Comparison of ENCODE assay signal across 21 cellular contexts in the genomic region with DNA sequence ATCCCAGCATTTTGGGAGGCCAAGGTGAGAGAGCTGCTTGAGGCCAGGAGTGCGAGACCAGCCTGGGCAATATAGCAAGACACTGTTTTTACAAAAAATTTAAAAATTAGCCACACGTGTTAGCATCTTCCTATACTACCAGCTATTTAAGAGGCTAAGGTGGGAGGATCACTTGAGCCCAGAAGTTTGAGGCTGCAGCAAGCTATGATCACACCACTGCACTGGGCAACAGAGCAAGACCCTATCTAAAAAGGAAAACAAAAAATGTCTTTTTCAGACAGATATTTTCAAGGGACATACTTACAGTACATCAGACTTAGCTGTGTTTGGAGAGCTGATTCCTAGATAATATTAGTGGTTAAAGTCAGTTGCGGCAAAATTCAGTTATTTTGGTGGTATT.
DNase-seq lines count a peak whose midpoint lies in the region; ATAC-seq, FAIRE-seq and TF ChIP-seq lines count a peak whose summit lies in the region.
"Had no signal": no experiment of that assay in that cellular context is flagged by ENCODE, and none has a peak within 500 bp of the region (broad histone marks: within the 10 kb centered on the region; RNA-seq: fewer than 3 reads in every experiment).

No MANE protein-coding gene starts in this region.

- H3K36me3 ChIP-seq in HepG2 (replicated peaks in 1 of 2; ENCODE audit: control insufficient read depth in 1 of 2, insufficient read depth in 2 of 2, low read length in 2 of 2) (peaks cover 33 to 78% of the 10 kb centered on the region in 2 experiments), right lobe of liver (peaks cover 0 to 4% (median 0%) of the 10 kb centered on the region in 4 donors)

- H3K4me3 Mint-ChIP-seq in WTC11, result no peak overlapping the region
- H3K4me3 Mint-ChIP-seq: B cell; CD4-positive, alpha-beta T cell; CD8-positive, alpha-beta T cell had no signal

- H3K27me3 ChIP-seq in HepG2 (ENCODE audit: control insufficient read depth in 1 of 2, insufficient read depth in 2 of 2, low read length in 2 of 2) (no peaks in the 10 kb centered on the region), right lobe of liver (no peaks in the 10 kb centered on the region)
- H3K27me3 ChIP-seq: BLaER1 treated with 17β-estradiol and CSF1 and Interleukin-3, amounts not matched to agents 10 nM and 100 nM had no signal

- DNase-seq in HepG2 (ENCODE audit: low spot score) (no peak), right lobe of liver (no peak), WTC11 (ENCODE audit: low spot score) (no peak), islet precursor cell (no peak), NCI-H146 treated with DMSO at 0.1 percent for 48 hours (lab: John Stamatoyannopoulos, UW; ENCODE audit: unreplicated experiment) (no peak)
- DNase-seq: AML-193; Caco-2; Calu3; CD4-positive, alpha-beta T cell; CD8-positive, alpha-beta T cell; DMS79 treated with DMSO at 0.1 percent for 48 hours; GF-D8 had no signal

- no peaks in the 10 kb centered on the region for H3K9me3 Mint-ChIP-seq in WTC11
- H3K9me3 Mint-ChIP-seq: CD4-positive, alpha-beta T cell; CD8-positive, alpha-beta T cell had no signal

- TF ChIP-seq POLR2A in HepG2 (IDR thresholded peaks at IDR 0.05; ENCODE audit: insufficient read depth in 1 of 2, low read depth in 2 of 2, low read length in 2 of 2), result no peak
- TF ChIP-seq POLR2A in right lobe of liver (IDR thresholded peaks at IDR 0.05), result no peak

- H2AFZ ChIP-seq in HepG2 (ENCODE audit: low read length), result no peak overlapping the region

- TF ChIP-seq EP300 in HepG2 (IDR thresholded peaks at IDR 0.05; ENCODE audit: low read depth in 2 of 2, low read length in 2 of 2), result no peak
- TF ChIP-seq EP300 in HepG2 (CRISPR knock-in tag; IDR thresholded peaks at IDR 0.05; ENCODE audit: borderline replicate concordance), result no peak

- H3K9me3 ChIP-seq in HepG2 (ENCODE audit: low read length), result no peaks in the 10 kb centered on the region
- H3K9me3 ChIP-seq in right lobe of liver, result no peaks in the 10 kb centered on the region
- H3K9me3 ChIP-seq: A549; BLaER1 treated with 17β-estradiol and CSF1 and Interleukin-3, amounts not matched to agents 10 nM and 100 nM; Caco-2 had no signal

- peaks cover 44% of the 10 kb centered on the region for H3K4me1 Mint-ChIP-seq in WTC11

- no peak overlapping the region for H3K4me3 ChIP-seq in HepG2 (replicated peaks in 1 of 3; ENCODE audit: insufficient read depth in 1 of 3, low read depth in 2 of 3, low read length in 3 of 3)
- no peak overlapping the region for H3K4me3 ChIP-seq in right lobe of liver
- H3K4me3 ChIP-seq: A549; BLaER1 treated with 17β-estradiol and CSF1 and Interleukin-3, amounts not matched to agents 10 nM and 100 nM had no signal

- 96% methylated on average over 3 of the region's 3 CpGs for WGBS in HepG2 (ENCODE audit: low lambda C conversion rate)
- WGBS in right lobe of liver (ENCODE audit: insufficient coverage, low coverage, low lambda C conversion rate, missing lambda C conversion rate), result 100% methylated on average over 3 of the region's 3 CpGs

- no peak overlapping the region for H3K27ac ChIP-seq in HepG2 (ENCODE audit: extremely low read length, insufficient read depth, low read length)
- no peak overlapping the region for H3K27ac ChIP-seq in right lobe of liver
- H3K27ac ChIP-seq: 22Rv1; A549; BLaER1 treated with 17β-estradiol and CSF1 and Interleukin-3, amounts not matched to agents 10 nM and 100 nM; C4-2B had no signal

- POLR2A ChIA-PET in HepG2 (lab: Yijun Ruan, JAX), result no interaction called here
- POLR2A ChIA-PET in WTC11 (lab: Charles Lee), result no interaction called here

- H3K9ac ChIP-seq in HepG2 (ENCODE audit: insufficient read depth, low read depth, low read length), result no peak overlapping the region
- H3K9ac ChIP-seq: BLaER1 treated with 17β-estradiol and CSF1 and Interleukin-3, amounts not matched to agents 10 nM and 100 nM had no signal

- TF ChIP-seq CTCF in HepG2 (CRISPR knock-in tag; IDR thresholded peaks at IDR 0.05) (no peak), right lobe of liver (IDR thresholded peaks at IDR 0.05) (no peak), WTC11 (IDR thresholded peaks at IDR 0.05) (no peak)

- H3K27ac Mint-ChIP-seq in WTC11, result no peak overlapping the region
- H3K27ac Mint-ChIP-seq: B cell; CD4-positive, alpha-beta T cell; CD8-positive, alpha-beta T cell had no signal

- H3K79me2 ChIP-seq in HepG2 (ENCODE audit: insufficient read depth, low read length), result no peaks in the 10 kb centered on the region

- no peaks in the 10 kb centered on the region; the same call in 1 of the 2 replicates for H4K20me1 ChIP-seq in HepG2 (ENCODE audit: insufficient read depth, low read length)
- H4K20me1 ChIP-seq: BLaER1 treated with 17β-estradiol and CSF1 and Interleukin-3, amounts not matched to agents 10 nM and 100 nM had no signal

- no peak for FAIRE-seq in HepG2 (lab: Jason Lieb, UNC)
- FAIRE-seq: A549, D721Med, G401.6, GM12891, GM19239 had no signal

- H3K4me1 ChIP-seq in HepG2 (ENCODE audit: insufficient read depth, low read length) (no peaks in the 10 kb centered on the region), right lobe of liver (peaks cover 0 to under 1% (median 0%) of the 10 kb centered on the region in 4 donors)
- H3K4me1 ChIP-seq: Caco-2 had no signal

- H3K36me3 Mint-ChIP-seq in WTC11, result peaks cover 24% of the 10 kb centered on the region

- CTCF ChIA-PET in HepG2 (lab: Yijun Ruan, JAX; ENCODE audit: low intra/inter-chr PET ratio, low total read pairs), result no interaction called here
- CTCF ChIA-PET in WTC11 (lab: Charles Lee), result no interaction called here

- no peak for ATAC-seq in HepG2
- no peak for ATAC-seq in right lobe of liver
- no peak for ATAC-seq in WTC11
- ATAC-seq: A549; CD8-positive, alpha-beta T cell had no signal

- in situ Hi-C loops in HepG2 (cut with HindIII; ENCODE audit: extremely low pct_ligation_motif_present, low pct_unique_long_range_greater_than_20kb), result loop anchor here (10.0 kb wide), 1 partner anchor 365 kb away; no protein-coding TSS in a partner anchor

- no TSS peak for BruUV-seq in HepG2 (replicated peaks; lab: Mats Ljungman, UMichigan)

- intact Hi-C loops in HepG2 (cut with micrococcal nuclease; ENCODE audit: unreplicated experiment) (no loop called here), right lobe of liver (cut with DNase I) (loop anchor here in 1 of 2 donors (10.0 kb wide), 1 partner anchor 345 kb away; no protein-coding TSS in a partner anchor)

- H3K27me3 Mint-ChIP-seq in WTC11 (ENCODE audit: low read depth), result no peaks in the 10 kb centered on the region
- H3K27me3 Mint-ChIP-seq: B cell; CD4-positive, alpha-beta T cell had no signal

- no peak for TF ChIP-seq RAD21 in HepG2 (CRISPR knock-in tag; IDR thresholded peaks at IDR 0.05)

- H3K4me2 ChIP-seq in HepG2 (ENCODE audit: low read depth, low read length), result no peak overlapping the region
- H3K4me2 ChIP-seq: A549; BLaER1 treated with 17β-estradiol and CSF1 and Interleukin-3, amounts not matched to agents 10 nM and 100 nM had no signal

TF ChIP-seq in HepG2, 621 proteins besides CTCF, POLR2A, EP300 and RAD21:
- TF ChIP-seq ZNF121 (CRISPR knock-in tag; IDR thresholded peaks at IDR 0.05) (peak; percentile 44; the same call in 1 of the 2 replicates), ZNF550 (CRISPR knock-in tag; IDR thresholded peaks at IDR 0.05; ENCODE audit: borderline replicate concordance) (no peak)

TF ChIP-seq in WTC11, 78 proteins besides CTCF, POLR2A, EP300 and RAD21:
- TF ChIP-seq SOX15 (CRISPR knock-in tag; IDR thresholded peaks at IDR 0.05), result no peak
- no peak for TF ChIP-seq FOXJ3 (CRISPR knock-in tag; IDR thresholded peaks at IDR 0.05; ENCODE audit: borderline replicate concordance)
- peak; percentile 50; the same call in 1 of the 2 replicates for TF ChIP-seq ZNF121 (CRISPR knock-in tag; IDR thresholded peaks at IDR 0.05)
